18 cellular contexts compared by ENCODE assay signal in genomic region chr17:17666111-17666714, GRCh38. TPM values are rescaled to one million over a fixed set of nuclear protein-coding genes. Genes with fewer than 3 reads are reported as not detected.
DNase-seq lines count a peak whose midpoint lies in the region; ATAC-seq, FAIRE-seq and TF ChIP-seq lines count a peak whose summit lies in the region.
"Had no signal": no experiment of that assay in that cellular context is flagged by ENCODE, and none has a peak within 500 bp of the region (broad histone marks: within the 10 kb centered on the region; RNA-seq: fewer than 3 reads in every experiment).

No MANE protein-coding gene starts in this region.

- FAIRE-seq in keratinocyte (lab: Jason Lieb, UNC): peak; percentile 78

- no peaks in the 10 kb centered on the region for H3K79me2 ChIP-seq in mammary epithelial cell (ENCODE audit: insufficient read depth, low read length)
- no peaks in the 10 kb centered on the region for H3K79me2 ChIP-seq in keratinocyte (ENCODE audit: control insufficient read depth, insufficient read depth, low read length)

- H3K27me3 Mint-ChIP-seq in WTC11 (ENCODE audit: low read depth): peaks cover 6% of the 10 kb centered on the region
- no peaks in the 10 kb centered on the region for H3K27me3 Mint-ChIP-seq in CD4-positive, alpha-beta T cell
- H3K27me3 Mint-ChIP-seq: activated naive CD8-positive, alpha-beta T cell had no signal

- intact Hi-C loops in mammary epithelial cell (cut with micrococcal nuclease): no loop called here
- intact Hi-C loops in CD4-positive, alpha-beta T cell (cut with DNase I, micrococcal nuclease): no loop called here

- H4K20me1 ChIP-seq in mammary epithelial cell (ENCODE audit: insufficient read depth, low read length): no peaks in the 10 kb centered on the region
- H4K20me1 ChIP-seq in keratinocyte (ENCODE audit: control insufficient read depth, extremely low read depth, insufficient read depth, low read length): no peaks in the 10 kb centered on the region
- H4K20me1 ChIP-seq: BLaER1 treated with 17β-estradiol and CSF1 and Interleukin-3, amounts not matched to agents 10 nM and 100 nM had no signal

- no peak overlapping the region for H3K4me3 ChIP-seq in mammary epithelial cell (replicated peaks in 1 of 3; ENCODE audit: insufficient read depth in 1 of 3, low read depth in 2 of 3, low read length in 3 of 3)
- no peak overlapping the region for H3K4me3 ChIP-seq in keratinocyte (ENCODE audit: control insufficient read depth in 2 of 3, extremely low read depth in 1 of 3, insufficient read depth in 2 of 3, low read depth in 1 of 3, low read length in 3 of 3)
- H3K4me3 ChIP-seq: BLaER1 treated with 17β-estradiol and CSF1 and Interleukin-3, amounts not matched to agents 10 nM and 100 nM; vagina had no signal

- peak overlapping the region; percentile 41 for H2AFZ ChIP-seq in mammary epithelial cell (ENCODE audit: low read depth, low read length)
- no peak overlapping the region for H2AFZ ChIP-seq in keratinocyte (ENCODE audit: control insufficient read depth, low read length)

- H3K9me1 ChIP-seq in keratinocyte (ENCODE audit: control insufficient read depth, extremely low read depth, insufficient read depth, low read length): peaks cover 2% of the 10 kb centered on the region

- TF ChIP-seq CTCF in mammary epithelial cell (conservative IDR thresholded peaks at IDR 0.05 in 1 of 2, IDR thresholded peaks at IDR 0.05 in 1 of 2; ENCODE audit: extremely low read depth in 1 of 2, insufficient read depth in 1 of 2, low read depth in 1 of 2, low read length in 2 of 2) (no peak), keratinocyte (optimal IDR thresholded peaks at IDR 0.05 in 1 of 3, IDR thresholded peaks at IDR 0.05 in 1 of 3, conservative IDR thresholded peaks at IDR 0.05 in 1 of 3; ENCODE audit: extremely low read depth in 1 of 3, insufficient read depth in 2 of 3, low read length in 3 of 3) (peak in 2 of 3 experiments; percentile 20 to 22), WTC11 (IDR thresholded peaks at IDR 0.05) (no peak)
- TF ChIP-seq CTCF in CD4-positive, alpha-beta T cell (IDR thresholded peaks at IDR 0.05): no peak

- CTCF ChIA-PET in mammary epithelial cell (lab: Charles Lee; ENCODE audit: low non-redundant PET) (no interaction called here), WTC11 (lab: Charles Lee) (interaction anchor here (0.7 to 1.9 kb wide), 7 partner anchors 16 to 169 kb away, joined by 3 to 6 read pairs (median 3); no protein-coding TSS in a partner anchor)
- CTCF ChIA-PET in CD4-positive, alpha-beta T cell (lab: Charles Lee): no interaction called here

- H3K4me1 Mint-ChIP-seq in WTC11: peaks cover 21% of the 10 kb centered on the region
- peaks cover 13% of the 10 kb centered on the region for H3K4me1 Mint-ChIP-seq in CD4-positive, alpha-beta T cell (ENCODE audit: low read depth)

- H3K4me1 ChIP-seq in mammary epithelial cell (ENCODE audit: insufficient read depth, low read length) (peaks cover 50% of the 10 kb centered on the region), keratinocyte (ENCODE audit: control insufficient read depth, extremely low read depth, insufficient read depth, low read length) (peaks cover 37% of the 10 kb centered on the region)

- POLR2A ChIA-PET in WTC11 (lab: Charles Lee): no interaction called here
- POLR2A ChIA-PET in CD4-positive, alpha-beta T cell (lab: Charles Lee): no interaction called here

- no peak overlapping the region for H3K27ac ChIP-seq in mammary epithelial cell (ENCODE audit: insufficient read depth, low read depth, low read length)
- no peak overlapping the region for H3K27ac ChIP-seq in keratinocyte (ENCODE audit: control insufficient read depth, insufficient read depth, low read length)
- no peak overlapping the region for H3K27ac ChIP-seq in CD4-positive, alpha-beta T cell (ENCODE audit: low read depth, low read length)
- H3K27ac ChIP-seq: BLaER1 treated with 17β-estradiol and CSF1 and Interleukin-3, amounts not matched to agents 10 nM and 100 nM; vagina; VCaP had no signal

- H3K36me3 ChIP-seq in mammary epithelial cell (ENCODE audit: insufficient read depth, low read length) (no peaks in the 10 kb centered on the region), keratinocyte (ENCODE audit: control insufficient read depth in 2 of 2, extremely low read depth in 1 of 2, insufficient read depth in 2 of 2, low read length in 2 of 2) (no peaks in the 10 kb centered on the region)
- H3K36me3 ChIP-seq: BLaER1 treated with 17β-estradiol and CSF1 and Interleukin-3, amounts not matched to agents 10 nM and 100 nM; vagina had no signal

- no peak for ATAC-seq in WTC11
- ATAC-seq in CD4-positive, alpha-beta T cell (ENCODE audit: poor library complexity): no peak

- H3K9me3 ChIP-seq in mammary epithelial cell (replicated peaks; ENCODE audit: insufficient read depth, low read length): no peaks in the 10 kb centered on the region
- no peaks in the 10 kb centered on the region for H3K9me3 ChIP-seq in keratinocyte (ENCODE audit: control insufficient read depth, low read depth, low read length)
- H3K9me3 ChIP-seq in CD4-positive, alpha-beta T cell (ENCODE audit: control insufficient read depth, low read length): no peaks in the 10 kb centered on the region
- H3K9me3 ChIP-seq: BLaER1 treated with 17β-estradiol and CSF1 and Interleukin-3, amounts not matched to agents 10 nM and 100 nM; vagina had no signal

- no peak overlapping the region for H3K27ac Mint-ChIP-seq in WTC11
- no peak overlapping the region for H3K27ac Mint-ChIP-seq in CD4-positive, alpha-beta T cell
- H3K27ac Mint-ChIP-seq: activated naive CD8-positive, alpha-beta T cell had no signal

- peak overlapping the region; percentile 54 for H3K4me2 ChIP-seq in mammary epithelial cell (ENCODE audit: insufficient read depth, low read depth, low read length)
- H3K4me2 ChIP-seq in keratinocyte (ENCODE audit: control insufficient read depth, extremely low read depth, insufficient read depth, low read depth, low read length): peak overlapping the region; percentile 37

- no peaks in the 10 kb centered on the region for H3K36me3 Mint-ChIP-seq in WTC11
- H3K36me3 Mint-ChIP-seq in CD4-positive, alpha-beta T cell (ENCODE audit: low read depth): no peaks in the 10 kb centered on the region
- H3K36me3 Mint-ChIP-seq: activated naive CD8-positive, alpha-beta T cell had no signal

- in situ Hi-C loops in mammary epithelial cell (cut with MboI; ENCODE audit: low sequenced_read_pairs in 2 of 2): no loop called here

- H3K9ac ChIP-seq in mammary epithelial cell (ENCODE audit: insufficient read depth, low read length) (no peak overlapping the region), keratinocyte (ENCODE audit: control insufficient read depth, extremely low read depth, insufficient read depth, low read length) (no peak overlapping the region)
- H3K9ac ChIP-seq: BLaER1 treated with 17β-estradiol and CSF1 and Interleukin-3, amounts not matched to agents 10 nM and 100 nM had no signal

- BruUV-seq in mammary epithelial cell (replicated peaks; lab: Mats Ljungman, UMichigan): no TSS peak

- H3K9me3 Mint-ChIP-seq in WTC11: no peaks in the 10 kb centered on the region
- H3K9me3 Mint-ChIP-seq in CD4-positive, alpha-beta T cell: no peaks in the 10 kb centered on the region

- peak; percentile 78 for DNase-seq in AG20443 (ENCODE audit: low spot score)
- peak; percentile 50 for DNase-seq in LHCN-M2 (ENCODE audit: low read depth)
- DNase-seq in mammary epithelial cell: peak; percentile 82
- DNase-seq in keratinocyte (ENCODE audit: low read depth, low spot score): no peak
- DNase-seq in activated CD8-positive, alpha-beta memory T cell treated with anti-CD3 and anti-CD28 coated beads, Interleukin-2, amount 50 U/mL, for 48 hours: no peak
- no peak for DNase-seq in NCI-H1417 (lab: John Stamatoyannopoulos, UW)
- no peak for DNase-seq in WTC11 (ENCODE audit: low spot score)
- DNase-seq in CD4-positive, alpha-beta T cell: no peak
- DNase-seq: dermis blood vessel endothelial cell; kidney glomerular epithelial cell; NCI-H146; NCI-H524 treated with DMSO at 0.1 percent for 48 hours; SIG-M5; stimulated activated CD4-positive, alpha-beta T cell treated with anti-CD3 and anti-CD28 coated beads, Interleukin-2, amount 100 ng/mL, for 48 hours had no signal

- WGBS in mammary epithelial cell (ENCODE audit: low coverage, missing lambda C conversion rate): 53% methylated on average over 10 of the region's 13 CpGs

- dilution Hi-C loops in mammary epithelial cell (cut with HindIII; ENCODE audit: low sequenced_read_pairs) (no loop called here), keratinocyte (cut with MboI; ENCODE audit: extremely low pct_ligation_motif_present, low sequenced_read_pairs) (no loop called here)

- no peak overlapping the region for H3K4me3 Mint-ChIP-seq in WTC11
- no peak overlapping the region for H3K4me3 Mint-ChIP-seq in CD4-positive, alpha-beta T cell
- H3K4me3 Mint-ChIP-seq: activated naive CD8-positive, alpha-beta T cell had no signal

- H3K27me3 ChIP-seq in mammary epithelial cell (ENCODE audit: insufficient read depth, low read length): no peaks in the 10 kb centered on the region
- peaks cover 7% of the 10 kb centered on the region for H3K27me3 ChIP-seq in keratinocyte (ENCODE audit: control insufficient read depth, extremely low read depth, insufficient read depth, low read length)
- no peaks in the 10 kb centered on the region for H3K27me3 ChIP-seq in CD4-positive, alpha-beta T cell (ENCODE audit: control insufficient read depth, insufficient read depth, low read length)
- H3K27me3 ChIP-seq: BLaER1 treated with 17β-estradiol and CSF1 and Interleukin-3, amounts not matched to agents 10 nM and 100 nM; vagina had no signal

RNA-seq across cellular contexts. Expression of gene RAI1, which starts 15.0 kb away (rescaled TPM):
- 7.5 and 10.3 TPM in 2 replicates for total RNA-seq in LHCN-M2 (2014; rRNA removed)
- polyA plus RNA-seq in LHCN-M2 (2012): 6.9 TPM
- 10 to 100 TPM; 23.8 to 41.9 TPM for total RNA-seq in mammary epithelial cell
- 4.9 TPM for polyA plus RNA-seq in mammary epithelial cell
- polyA minus RNA-seq in mammary epithelial cell: 8.5 TPM
- polyA plus RNA-seq in keratinocyte: 2.6 to 3.8 TPM (median 3.2 TPM) in 3 replicates
- polyA plus RNA-seq in keratinocyte (2011; ENCODE audit: low read depth): 4.4 TPM
- 1.5 and 4.3 TPM in 2 replicates for polyA plus RNA-seq in keratinocyte (2011; cell fraction: cytosol; rRNA removed)
- polyA plus RNA-seq in keratinocyte (2011; cell fraction: nucleus; rRNA removed): 12.7 and 22.4 TPM in 2 replicates
- 7.9 and 17.1 TPM in 2 replicates for polyA plus RNA-seq in keratinocyte (2012; ENCODE audit: low replicate concordance)
- 7.0 to 17.7 TPM (median 7.2 TPM) in 3 replicates for polyA minus RNA-seq in keratinocyte
- polyA minus RNA-seq in keratinocyte (2011; cell fraction: cytosol; rRNA and poly(A)+ RNA removed): 12.1 TPM
- polyA minus RNA-seq in keratinocyte (2011; cell fraction: nucleus; rRNA and poly(A)+ RNA removed): 16.7 and 20.6 TPM in 2 replicates
- 7.3 to 12.7 TPM (median 8.1 TPM) in 3 replicates for total RNA-seq in WTC11 (2021)
- total RNA-seq in CD4-positive, alpha-beta T cell: 10 to 100 TPM; 19.3 to 25.2 TPM

Comparison
In these comparisons a context has a peak if more than half of its experiments do, and no peak if none do; other contexts are left out.
1. DNase-seq: peak in AG20443 (single experiment), LHCN-M2 (single experiment) and mammary epithelial cell (single experiment); none in keratinocyte (single experiment), activated CD8-positive, alpha-beta memory T cell treated with anti-CD3 and anti-CD28 coated beads, Interleukin-2, amount 50 U/mL, for 48 hours (single experiment), NCI-H1417 (0 of 3), WTC11 (single experiment) and CD4-positive, alpha-beta T cell (0 of 10).
2. CTCF ChIP-seq: peak in keratinocyte (2 of 3); none in mammary epithelial cell (0 of 2), WTC11 (single experiment) and CD4-positive, alpha-beta T cell (single experiment).